In genomic region chr9:121074370-121075250, GRCh38 we compare ENCODE assay signal across 1 cellular context.
A peak's percentile ranks its signal among the peaks of the same experiment; 100 is the strongest.
TF ChIP-seq lines count a peak whose summit lies in the region.

CNTRL (plus strand) TSS chr9:121074955; CDS start chr9:121088327, 13,372 bp downstream.

TF ChIP-seq in SK-N-SH, 30 proteins besides CTCF, POLR2A, EP300 and RAD21 (continued from another document):
- 0 out of 2 replicates have a peak, but pooled peaks have one; percentile 16 for TF ChIP-seq REST (IDR thresholded peaks at IDR 0.05; ENCODE audit: low read depth, low read length)
- TF ChIP-seq USF2 (IDR thresholded peaks at IDR 0.05; ENCODE audit: borderline replicate concordance, low read depth, low read length) = no peak
- TF ChIP-seq TAF1 (IDR thresholded peaks at IDR 0.05; ENCODE audit: borderline replicate concordance, low read depth, low read length) = peak; percentile 83
- TF ChIP-seq JUND (IDR thresholded peaks at IDR 0.05) = no peak
- TF ChIP-seq ELF1 (IDR thresholded peaks at IDR 0.05) = peak; percentile 51; the same call in 1 of the 2 replicates
- peak; percentile 97 for TF ChIP-seq MAX (IDR thresholded peaks at IDR 0.05; ENCODE audit: low read depth)
- peak; percentile 51 for TF ChIP-seq POLR2AphosphoS5 (IDR thresholded peaks at IDR 0.05; ENCODE audit: low read depth, low read length)
- TF ChIP-seq FOXJ3 (CRISPR knock-in tag; IDR thresholded peaks at IDR 0.05) = no peak; the same call in 1 of the 2 replicates
- TF ChIP-seq PBX3 (IDR thresholded peaks at IDR 0.05) = no peak
- TF ChIP-seq RXRA (IDR thresholded peaks at IDR 0.05; ENCODE audit: borderline replicate concordance, low read depth) = no peak
- no peak for TF ChIP-seq FOXM1 (IDR thresholded peaks at IDR 0.05; ENCODE audit: low read depth)
- TF ChIP-seq GATA2 (CRISPR knock-in tag; IDR thresholded peaks at IDR 0.05) = no peak; the same call in 1 of the 2 replicates
- TF ChIP-seq NFIC (IDR thresholded peaks at IDR 0.05; ENCODE audit: borderline replicate concordance) = no peak
- TF ChIP-seq MEF2A (IDR thresholded peaks at IDR 0.05; ENCODE audit: borderline replicate concordance, low read depth) = no peak
- TF ChIP-seq RFX5 (IDR thresholded peaks at IDR 0.05; ENCODE audit: low read length) = no peak
- TF ChIP-seq MXI1 (IDR thresholded peaks at IDR 0.05; ENCODE audit: low read depth, low read length) = peak; percentile 70
- TF ChIP-seq EZH2phosphoT487 (IDR thresholded peaks at IDR 0.05; ENCODE audit: borderline replicate concordance, low read depth) = no peak
- peak; percentile 23; the same call in 1 of the 2 replicates for TF ChIP-seq USF1 (IDR thresholded peaks at IDR 0.05; ENCODE audit: borderline replicate concordance, low read depth)
- peak; percentile 93 for TF ChIP-seq YY1 (IDR thresholded peaks at IDR 0.05; ENCODE audit: low read depth)
